ENCODE assay signal across 8 cellular contexts in the genomic region with DNA sequence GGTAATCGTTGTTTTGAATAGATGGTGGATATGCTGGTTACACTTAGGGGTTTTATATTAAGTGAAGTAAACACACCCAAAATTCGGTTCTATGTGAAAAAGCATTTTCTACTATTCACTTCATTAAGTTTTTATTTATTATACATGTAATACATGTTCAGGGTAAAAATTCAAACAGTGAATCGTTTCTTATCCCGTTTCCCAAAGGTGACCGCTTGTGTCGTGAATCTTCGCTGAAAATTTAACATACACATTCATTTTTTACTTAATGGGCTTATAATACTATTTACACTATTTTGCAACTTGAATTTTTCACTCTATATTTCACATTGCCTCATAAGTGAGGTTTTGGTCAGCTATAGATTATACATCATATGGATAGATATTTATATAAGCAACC. TPM values are rescaled to one million over a fixed set of nuclear protein-coding genes. Genes with fewer than 3 reads are reported as not detected.
DNase-seq lines count a peak whose midpoint lies in the region; ATAC-seq and TF ChIP-seq lines count a peak whose summit lies in the region.

No MANE protein-coding gene starts in this region.

- TF ChIP-seq CTCF in Panc1 (IDR thresholded peaks at IDR 0.05), result no peak
- no peak for TF ChIP-seq CTCF in epithelial cell of esophagus (IDR thresholded peaks at IDR 0.05; ENCODE audit: insufficient read depth, low read depth, low read length, missing control alignments)

- no peak overlapping the region for H3K27ac Mint-ChIP-seq in T-helper 1 cell treated with Interleukin-12 subunit alpha and Interleukin-12 subunit beta and Interleukin-4 antibody, amounts not matched to agents 30 μg/mL and 1 μg/mL, for 36 hours

- peak overlapping the region; percentile 93 for H3K4me3 Mint-ChIP-seq in T-helper 1 cell treated with Interleukin-12 subunit alpha and Interleukin-12 subunit beta and Interleukin-4 antibody, amounts not matched to agents 30 μg/mL and 1 μg/mL, for 36 hours

- H2AK5ac ChIP-seq in trophoblast cell (ENCODE audit: low read length), result no peak overlapping the region

- no peak for ATAC-seq in Panc1

- H2BK12ac ChIP-seq in trophoblast cell (ENCODE audit: low read length), result no peak overlapping the region

- POLR2A ChIA-PET in Panc1 (lab: Charles Lee), result no interaction called here

- CTCF ChIA-PET in Panc1 (lab: Charles Lee), result no interaction called here

- in situ Hi-C loops in Panc1 (cut with HindIII; ENCODE audit: low pct_unique_long_range_greater_than_20kb, low sequenced_read_pairs), result no loop called here

- no peak overlapping the region for H4K12ac ChIP-seq in trophoblast cell (ENCODE audit: low read depth, low read length)

- H3K9ac ChIP-seq in trophoblast cell (ENCODE audit: low read length), result no peak overlapping the region

- no CpG with 5 or more reads among the region's 7 CpGs for WGBS in trophoblast cell (ENCODE audit: extremely low coverage, insufficient coverage, insufficient read length)

- intact Hi-C loops in Panc1 (cut with micrococcal nuclease; ENCODE audit: unreplicated experiment), result loop anchor here (10.0 kb wide), 1 partner anchor 123 kb away; no protein-coding TSS in a partner anchor

- DNase-seq in T-helper 1 cell, result no peak
- DNase-seq in Panc1 (ENCODE audit: low read depth, low spot score), result no peak
- DNase-seq in epithelial cell of esophagus (ENCODE audit: low read depth), result peak; percentile 6
- no peak for DNase-seq in trophoblast cell
- DNase-seq in GM03348 (ENCODE audit: low spot score), result no peak
- DNase-seq in germinal center (ENCODE audit: low spot score), result no peak
- no peak for DNase-seq in SK-N-DZ (ENCODE audit: low spot score)

- no peaks in the 10 kb centered on the region for H3K9me3 Mint-ChIP-seq in T-helper 1 cell treated with Interleukin-12 subunit alpha and Interleukin-12 subunit beta and Interleukin-4 antibody, amounts not matched to agents 30 μg/mL and 1 μg/mL, for 36 hours

- peaks cover 11% of the 10 kb centered on the region for H3K79me2 ChIP-seq in trophoblast cell (ENCODE audit: control insufficient read depth, insufficient read depth, low read length, poor library complexity)

- peaks cover 7% of the 10 kb centered on the region for H3K36me3 Mint-ChIP-seq in T-helper 1 cell treated with Interleukin-12 subunit alpha and Interleukin-12 subunit beta and Interleukin-4 antibody, amounts not matched to agents 30 μg/mL and 1 μg/mL, for 36 hours (ENCODE audit: low read depth)

- H3K27me3 ChIP-seq in Panc1 (ENCODE audit: control insufficient read depth, insufficient read depth, low read length) (no peaks in the 10 kb centered on the region), trophoblast cell (ENCODE audit: insufficient read depth, low read length) (no peaks in the 10 kb centered on the region)

- H3K4me1 Mint-ChIP-seq in T-helper 1 cell treated with Interleukin-12 subunit alpha and Interleukin-12 subunit beta and Interleukin-4 antibody, amounts not matched to agents 30 μg/mL and 1 μg/mL, for 36 hours (ENCODE audit: low read depth), result peaks cover 29% of the 10 kb centered on the region

- H3K4me3 ChIP-seq in Panc1 (ENCODE audit: low read depth in 2 of 2, low read length in 2 of 2) (peak overlapping the region; percentile 75 to 86), epithelial cell of esophagus (ENCODE audit: low read length) (peak overlapping the region; percentile 90), trophoblast cell (ENCODE audit: low read depth, low read length) (no peak overlapping the region)

- no peak overlapping the region for H4K91ac ChIP-seq in trophoblast cell (ENCODE audit: low read depth, low read length)

- H3K36me3 ChIP-seq in Panc1 (ENCODE audit: control insufficient read depth, insufficient read depth, low read length), result peaks cover 8% of the 10 kb centered on the region
- peaks cover 1 to 3% of the 10 kb centered on the region in 2 experiments for H3K36me3 ChIP-seq in trophoblast cell (ENCODE audit: control insufficient read depth in 1 of 2, insufficient read depth in 2 of 2, low read length in 2 of 2)

- no peak overlapping the region for H2BK5ac ChIP-seq in trophoblast cell (ENCODE audit: low read depth, low read length, poor library complexity)

- no peak overlapping the region for H2AFZ ChIP-seq in trophoblast cell (ENCODE audit: insufficient read depth, low read length, poor library complexity)

- BruUV-seq in Panc1 (replicated peaks; lab: Mats Ljungman, UMichigan), result no TSS peak

- H3K9me3 ChIP-seq in Panc1 (ENCODE audit: control insufficient read depth, insufficient read depth, low read depth, low read length) (no peaks in the 10 kb centered on the region), trophoblast cell (ENCODE audit: insufficient read depth, low read depth, low read length) (no peaks in the 10 kb centered on the region)

- H4K8ac ChIP-seq in trophoblast cell (ENCODE audit: low read depth, low read length), result no peak overlapping the region

- H3K27ac ChIP-seq in Panc1 (ENCODE audit: low read length), result peak overlapping the region; percentile 94
- H3K27ac ChIP-seq in trophoblast cell (ENCODE audit: low read depth, low read length), result no peak overlapping the region

- H3K14ac ChIP-seq in trophoblast cell (ENCODE audit: low read length), result no peak overlapping the region

- H3K23ac ChIP-seq in trophoblast cell (ENCODE audit: low read length), result no peak overlapping the region

- H3K18ac ChIP-seq in trophoblast cell (ENCODE audit: low read length), result no peak overlapping the region

- H3K4me1 ChIP-seq in Panc1 (ENCODE audit: control insufficient read depth, insufficient read depth, low read length) (peaks cover 13% of the 10 kb centered on the region), trophoblast cell (ENCODE audit: control insufficient read depth in 1 of 2, insufficient read depth in 2 of 2, low read length in 2 of 2) (peaks cover 0 to 2% of the 10 kb centered on the region in 2 experiments)

- no peak overlapping the region for H3K4ac ChIP-seq in trophoblast cell (ENCODE audit: low read depth, low read length)

- H3K4me2 ChIP-seq in trophoblast cell (ENCODE audit: low read length), result peak overlapping the region; percentile 93

- H3K79me1 ChIP-seq in trophoblast cell (ENCODE audit: low read length), result peaks cover 14% of the 10 kb centered on the region

- no peaks in the 10 kb centered on the region for H3K27me3 Mint-ChIP-seq in T-helper 1 cell treated with Interleukin-12 subunit alpha and Interleukin-12 subunit beta and Interleukin-4 antibody, amounts not matched to agents 30 μg/mL and 1 μg/mL, for 36 hours (ENCODE audit: low read depth)

- no peak overlapping the region for H2BK120ac ChIP-seq in trophoblast cell (ENCODE audit: insufficient read depth, low read length, poor library complexity)

RNA-seq across cellular contexts. Expression of a gene that starts 24.5 kb away (rescaled TPM):
- 122 TPM for total RNA-seq in Panc1 (2021; ENCODE audit: unreplicated experiment)
- polyA plus RNA-seq in Panc1 (2012; ENCODE audit: insufficient read length), result 57.6 TPM
- polyA plus RNA-seq in trophoblast cell (2013), result 76.3 and 78.1 TPM in 2 replicates
- polyA plus RNA-seq in SK-N-DZ (2014; cell fraction: cytosol; rRNA removed), result 155 and 175 TPM in 2 replicates
- 132 and 164 TPM in 2 replicates for polyA plus RNA-seq in SK-N-DZ (2014; cell fraction: nucleus; rRNA removed)
